1 cellular context compared by ENCODE assay signal in genomic region chr3:41118461-41119385, GRCh38.
TF ChIP-seq lines count a peak whose summit lies in the region.

No MANE protein-coding gene starts in this region.

TF ChIP-seq in HepG2, 621 proteins besides CTCF, POLR2A, EP300 and RAD21 (continued from another document):
- no peak for TF ChIP-seq ZNF550 (CRISPR knock-in tag; IDR thresholded peaks at IDR 0.05; ENCODE audit: borderline replicate concordance)
- TF ChIP-seq PAF1 (CRISPR knock-in tag; IDR thresholded peaks at IDR 0.05) = no peak
- TF ChIP-seq ZSCAN30 (CRISPR knock-in tag; IDR thresholded peaks at IDR 0.05) = no peak
- TF ChIP-seq ZNF256 (CRISPR knock-in tag; conservative IDR thresholded peaks at IDR 0.05) = no peak
- 0 out of 2 replicates have a peak, but pooled peaks have one; percentile 21 for TF ChIP-seq PITX1 (CRISPR knock-in tag; IDR thresholded peaks at IDR 0.05)
- no peak for TF ChIP-seq ZNF225 (CRISPR knock-in tag; IDR thresholded peaks at IDR 0.05)
